Comparison of ENCODE assay signal across 16 cellular contexts in genomic region chr11:67398661-67399563, GRCh38. TPM values are rescaled to one million over a fixed set of nuclear protein-coding genes. Genes with fewer than 3 reads are reported as not detected.
DNase-seq lines count a peak whose midpoint lies in the region; ATAC-seq and TF ChIP-seq lines count a peak whose summit lies in the region.
"Had no signal": no experiment of that assay in that cellular context is flagged by ENCODE, and none has a peak within 500 bp of the region (broad histone marks: within the 10 kb centered on the region; RNA-seq: fewer than 3 reads in every experiment).

No MANE protein-coding gene starts in this region.

- TF ChIP-seq CTCF in fibroblast of the aortic adventitia (IDR thresholded peaks at IDR 0.05; ENCODE audit: insufficient read depth, low read length) = no peak

- no peak for ATAC-seq in activated T-cell treated with anti-CD3 and anti-CD28 coated beads, Interleukin-2, amount 50 U/mL, for 72 hours (replicated peaks in 1 of 2)
- no peak for ATAC-seq in T-helper 17 cell
- ATAC-seq in stimulated activated effector memory CD8-positive, alpha-beta T cell treated with anti-CD3 and anti-CD28 coated beads, Interleukin-12 subunit alpha, Interleukin-12 subunit beta, amount 100 ng/mL, for 72 hours = no peak
- ATAC-seq: body of pancreas, heart right ventricle, left lobe of liver had no signal

- peak overlapping the region; percentile 14 for H3K4me3 ChIP-seq in fibroblast of the aortic adventitia (ENCODE audit: low read depth, low read length)
- H3K4me3 ChIP-seq: body of pancreas had no signal

- peak overlapping the region; percentile 47 to 85 for H3K4me3 Mint-ChIP-seq in activated T-cell treated with anti-CD3 and anti-CD28 coated beads, Interleukin-2, amount 50 U/mL, for 72 hours
- H3K4me3 Mint-ChIP-seq in T-helper 17 cell = peak overlapping the region; percentile 67
- peak overlapping the region; percentile 86 for H3K4me3 Mint-ChIP-seq in stimulated activated effector memory CD8-positive, alpha-beta T cell treated with anti-CD3 and anti-CD28 coated beads, Interleukin-12 subunit alpha, Interleukin-12 subunit beta, amount 100 ng/mL, for 72 hours

- no peaks in the 10 kb centered on the region for H3K9me3 ChIP-seq in T-helper 17 cell (ENCODE audit: control insufficient read depth, low read length, poor library complexity, severe bottlenecking)
- H3K9me3 ChIP-seq: body of pancreas, heart right ventricle had no signal

- no peak for DNase-seq in activated T-cell treated with anti-CD3 and anti-CD28 coated beads, Interleukin-2, amount 50 U/mL, for 72 hours
- no peak for DNase-seq in activated T-cell treated with anti-CD3 and anti-CD28 coated beads, Interleukin-2, amount 50 U/mL, for 1 hour
- DNase-seq in T-helper 17 cell (no peak), fibroblast of the aortic adventitia (ENCODE audit: low read depth) (no peak), OCI-M2 (lab: John Stamatoyannopoulos, UW; ENCODE audit: unreplicated experiment) (no peak), NCI-H1105 (lab: John Stamatoyannopoulos, UW) (no peak), RPMI8226 (no peak)
- DNase-seq in stimulated activated effector memory CD8-positive, alpha-beta T cell treated with anti-CD3 and anti-CD28 coated beads, Interleukin-12 subunit alpha, Interleukin-12 subunit beta, amount 100 ng/mL, for 72 hours (ENCODE audit: low spot score in 2 of 2) = no peak
- DNase-seq: activated CD8-positive, alpha-beta memory T cell treated with anti-CD3 and anti-CD28 coated beads, Interleukin-2, amount 50 U/mL, for 48 hours; body of pancreas; heart right ventricle; NCI-H1048; NCI-H345; T1000 had no signal

- peaks cover 6 to 12% of the 10 kb centered on the region in 2 donors for H3K36me3 Mint-ChIP-seq in activated T-cell treated with anti-CD3 and anti-CD28 coated beads, Interleukin-2, amount 50 U/mL, for 72 hours (ENCODE audit: insufficient read depth in 2 of 2)
- H3K36me3 Mint-ChIP-seq in T-helper 17 cell (ENCODE audit: low read depth) = peaks cover 3% of the 10 kb centered on the region
- H3K36me3 Mint-ChIP-seq in stimulated activated effector memory CD8-positive, alpha-beta T cell treated with anti-CD3 and anti-CD28 coated beads, Interleukin-12 subunit alpha, Interleukin-12 subunit beta, amount 100 ng/mL, for 72 hours = peaks cover 72% of the 10 kb centered on the region

- no peaks in the 10 kb centered on the region for H3K9me3 Mint-ChIP-seq in activated T-cell treated with anti-CD3 and anti-CD28 coated beads, Interleukin-2, amount 50 U/mL, for 72 hours
- no peaks in the 10 kb centered on the region for H3K9me3 Mint-ChIP-seq in stimulated activated effector memory CD8-positive, alpha-beta T cell treated with anti-CD3 and anti-CD28 coated beads, Interleukin-12 subunit alpha, Interleukin-12 subunit beta, amount 100 ng/mL, for 72 hours

- H3K27me3 Mint-ChIP-seq in activated T-cell treated with anti-CD3 and anti-CD28 coated beads, Interleukin-2, amount 50 U/mL, for 72 hours (ENCODE audit: low read depth) = no peaks in the 10 kb centered on the region
- H3K27me3 Mint-ChIP-seq in T-helper 17 cell = no peaks in the 10 kb centered on the region

- H3K4me1 Mint-ChIP-seq in activated T-cell treated with anti-CD3 and anti-CD28 coated beads, Interleukin-2, amount 50 U/mL, for 72 hours (ENCODE audit: low read depth) = peaks cover 55% of the 10 kb centered on the region
- H3K4me1 Mint-ChIP-seq in T-helper 17 cell = peaks cover 26% of the 10 kb centered on the region
- H3K4me1 Mint-ChIP-seq in stimulated activated effector memory CD8-positive, alpha-beta T cell treated with anti-CD3 and anti-CD28 coated beads, Interleukin-12 subunit alpha, Interleukin-12 subunit beta, amount 100 ng/mL, for 72 hours = peaks cover 53% of the 10 kb centered on the region

- H3K27ac Mint-ChIP-seq in activated T-cell treated with anti-CD3 and anti-CD28 coated beads, Interleukin-2, amount 50 U/mL, for 72 hours = no peak overlapping the region
- H3K27ac Mint-ChIP-seq in T-helper 17 cell = peak overlapping the region; percentile 94
- peak overlapping the region; percentile 90 for H3K27ac Mint-ChIP-seq in stimulated activated effector memory CD8-positive, alpha-beta T cell treated with anti-CD3 and anti-CD28 coated beads, Interleukin-12 subunit alpha, Interleukin-12 subunit beta, amount 100 ng/mL, for 72 hours

RNA-seq across cellular contexts. Expression of gene PPP1CA, which starts 2.7 kb away (rescaled TPM):
- total RNA-seq in activated T-cell treated with anti-CD3 and anti-CD28 coated beads, Interleukin-2, amount 50 U/mL, for 72 hours = 100 to 1,000 TPM; 211 to 244 TPM
- 100 to 1,000 TPM; 133 to 146 TPM for total RNA-seq in T-helper 17 cell
- 97.6 and 129 TPM in 2 replicates for total RNA-seq in fibroblast of the aortic adventitia (ENCODE audit: low replicate concordance)

RNA-seq across cellular contexts. Expression of gene TBC1D10C, which starts 5.0 kb away (rescaled TPM):
- total RNA-seq in activated T-cell treated with anti-CD3 and anti-CD28 coated beads, Interleukin-2, amount 50 U/mL, for 72 hours = 100 to 1,000 TPM in 1 of 2 donors, 10 to 100 TPM in 1; 93.3 to 120 TPM
- 100 to 1,000 TPM; 251 to 262 TPM for total RNA-seq in T-helper 17 cell
- not detected in 2 replicates for total RNA-seq in fibroblast of the aortic adventitia (ENCODE audit: low replicate concordance)
- total RNA-seq: osteocyte had no signal

RNA-seq across cellular contexts. Expression of gene RAD9A, which starts 7.1 kb away (rescaled TPM):
- 10 to 100 TPM; 36.7 to 41.2 TPM for total RNA-seq in activated T-cell treated with anti-CD3 and anti-CD28 coated beads, Interleukin-2, amount 50 U/mL, for 72 hours
- 10 to 100 TPM; 21.5 to 40.5 TPM for total RNA-seq in T-helper 17 cell
- 4.7 and 11.2 TPM in 2 replicates for total RNA-seq in fibroblast of the aortic adventitia (ENCODE audit: low replicate concordance)

RNA-seq across cellular contexts. Expression of gene CARNS1, which starts 16.6 kb away (rescaled TPM):
- 1 to 10 TPM; 3.8 to 5.0 TPM for total RNA-seq in activated T-cell treated with anti-CD3 and anti-CD28 coated beads, Interleukin-2, amount 50 U/mL, for 72 hours
- total RNA-seq in T-helper 17 cell (1 to 10 TPM; 4.5 to 7.5 TPM), fibroblast of the aortic adventitia (ENCODE audit: low replicate concordance) (0.09 and 0.16 TPM in 2 replicates)

RNA-seq across cellular contexts. Expression of gene CLCF1, which starts 25.5 kb away (rescaled TPM):
- under 1 TPM; 0.22 to 0.93 TPM for total RNA-seq in activated T-cell treated with anti-CD3 and anti-CD28 coated beads, Interleukin-2, amount 50 U/mL, for 72 hours
- total RNA-seq in T-helper 17 cell (1 to 10 TPM; 7.3 to 7.5 TPM), fibroblast of the aortic adventitia (ENCODE audit: low replicate concordance) (1.5 and 9.4 TPM in 2 replicates)

Comparison
In these comparisons a context has a peak if more than half of its experiments do, and no peak if none do; other contexts are left out.
1. RNA of gene TBC1D10C, which starts 5.0 kb away (total RNA-seq): 251 to 262 TPM in T-helper 17 cell and 93.3 to 120 TPM in activated T-cell treated with anti-CD3 and anti-CD28 coated beads, Interleukin-2, amount 50 U/mL, for 72 hours; not detected in fibroblast of the aortic adventitia; every median in the first group is over 10 times any median in the second.
2. Peak in every context shown above with its lines, with median percentiles within 50 percentile points of each other: H3K4me3 Mint-ChIP-seq.